Comparison of ENCODE assay signal across 1 cellular context in the genomic region with DNA sequence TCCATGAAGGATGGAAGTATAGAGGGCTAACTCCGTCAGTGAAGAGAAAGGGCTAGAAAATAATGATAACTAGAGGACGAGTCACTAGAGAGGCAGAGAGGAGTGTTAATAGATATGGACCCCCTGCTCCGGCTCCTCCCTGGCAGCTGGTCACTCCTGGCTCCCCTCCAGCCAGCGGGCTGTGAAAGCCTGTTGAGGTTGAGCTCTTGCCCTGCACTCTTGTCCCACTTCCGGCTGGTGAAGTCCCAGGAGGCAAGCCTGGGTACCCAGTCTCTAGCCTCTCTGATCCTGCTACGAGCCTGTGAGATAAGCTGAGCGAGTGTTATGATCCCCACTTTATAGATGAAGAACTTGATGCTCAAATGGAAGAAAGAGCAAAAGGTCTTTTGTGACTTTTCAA.
TF ChIP-seq lines count a peak whose summit lies in the region.

No MANE protein-coding gene starts in this region.

TF ChIP-seq in HepG2, 621 proteins besides CTCF, POLR2A, EP300 and RAD21 (continued from another document):
- TF ChIP-seq ZHX2 (IDR thresholded peaks at IDR 0.05; ENCODE audit: low read depth) = no peak
- TF ChIP-seq ZHX2 (CRISPR knock-in tag; IDR thresholded peaks at IDR 0.05; ENCODE audit: borderline replicate concordance) = no peak
- no peak for TF ChIP-seq ZNF124 (CRISPR knock-in tag; IDR thresholded peaks at IDR 0.05)
- no peak for TF ChIP-seq ZNF766 (CRISPR knock-in tag; IDR thresholded peaks at IDR 0.05; ENCODE audit: borderline replicate concordance)
- no peak for TF ChIP-seq AKNA (CRISPR knock-in tag; IDR thresholded peaks at IDR 0.05; ENCODE audit: borderline replicate concordance)
- TF ChIP-seq SNAPC2 (CRISPR knock-in tag; IDR thresholded peaks at IDR 0.05) = no peak
